Comparison of ENCODE assay signal across 8 cellular contexts in the genomic region with DNA sequence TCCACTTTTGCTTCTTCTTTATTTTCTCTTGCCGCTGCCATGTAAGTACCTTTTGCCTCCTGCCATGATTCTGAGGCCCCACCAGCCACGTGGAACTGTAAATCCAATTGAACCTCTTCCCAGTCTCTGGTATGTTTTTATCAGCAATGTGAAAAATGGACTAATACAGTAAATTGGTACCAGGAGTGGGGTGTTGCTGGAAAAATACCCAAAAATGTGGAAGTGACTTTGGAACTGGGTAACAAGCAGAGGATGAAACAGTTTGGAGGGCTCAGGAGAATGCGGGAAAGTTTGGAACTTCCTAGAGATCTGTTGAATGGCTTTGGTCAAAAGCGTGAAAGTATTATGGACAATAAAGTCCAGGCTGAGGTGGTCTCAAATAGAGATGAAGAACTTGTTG.
"Had no signal": no experiment of that assay in that cellular context is flagged by ENCODE, and none has a peak within 500 bp of the region (broad histone marks: within the 10 kb centered on the region; RNA-seq: fewer than 3 reads in every experiment).

No MANE protein-coding gene starts in this region.

- H3K27me3 Mint-ChIP-seq: IgD-negative memory B cell had no signal

- H3K9ac ChIP-seq: KMS-11 had no signal

- FAIRE-seq: HepG2, HTR-8/SVneo had no signal

- H3K27ac ChIP-seq: HL-60, KMS-11 had no signal

- H3K27ac Mint-ChIP-seq: IgD-negative memory B cell had no signal

- H3K4me2 ChIP-seq: KMS-11 had no signal

- H3K4me3 Mint-ChIP-seq: IgD-negative memory B cell had no signal

- H3K4me1 Mint-ChIP-seq: IgD-negative memory B cell had no signal

- ATAC-seq: HepG2 had no signal

- DNase-seq: IMR-90, KBM-7, KG1 had no signal
